1 cellular context compared by ENCODE assay signal in the genomic region with DNA sequence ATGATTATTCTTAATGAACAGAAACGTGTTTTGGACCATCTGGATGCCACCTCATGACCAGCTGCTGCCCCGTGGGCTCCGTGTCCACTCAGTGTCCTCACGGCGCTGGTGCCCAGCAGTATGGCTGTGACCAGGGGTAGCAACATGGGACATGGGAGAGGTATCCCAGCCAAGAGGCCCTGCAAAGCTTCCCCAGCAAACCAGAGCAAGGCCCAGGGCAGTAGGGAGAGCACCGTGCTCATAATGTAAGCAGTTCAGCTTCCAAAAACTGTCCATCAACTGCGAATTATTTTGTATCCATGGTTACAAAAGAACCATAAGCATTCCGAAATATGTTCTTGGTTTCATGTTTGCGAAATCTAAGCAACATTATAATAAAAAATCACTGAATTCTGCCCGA.
A peak's percentile ranks its signal among the peaks of the same experiment; 100 is the strongest.
TF ChIP-seq lines count a peak whose summit lies in the region.

No MANE protein-coding gene starts in this region.

TF ChIP-seq in IMR-90, 13 proteins besides CTCF, POLR2A, EP300 and RAD21:
- TF ChIP-seq CEBPB (IDR thresholded peaks at IDR 0.05; ENCODE audit: low read depth, low read length) (peak; percentile 43; the same call in 1 of the 2 replicates), RFX5 (IDR thresholded peaks at IDR 0.05; ENCODE audit: low read depth, low read length) (no peak), MAFK (IDR thresholded peaks at IDR 0.05; ENCODE audit: low read depth, low read length) (no peak), MAZ (IDR thresholded peaks at IDR 0.05; ENCODE audit: borderline replicate concordance, low read depth, low read length) (no peak)
